ENCODE assay signal across 8 cellular contexts in the genomic region with DNA sequence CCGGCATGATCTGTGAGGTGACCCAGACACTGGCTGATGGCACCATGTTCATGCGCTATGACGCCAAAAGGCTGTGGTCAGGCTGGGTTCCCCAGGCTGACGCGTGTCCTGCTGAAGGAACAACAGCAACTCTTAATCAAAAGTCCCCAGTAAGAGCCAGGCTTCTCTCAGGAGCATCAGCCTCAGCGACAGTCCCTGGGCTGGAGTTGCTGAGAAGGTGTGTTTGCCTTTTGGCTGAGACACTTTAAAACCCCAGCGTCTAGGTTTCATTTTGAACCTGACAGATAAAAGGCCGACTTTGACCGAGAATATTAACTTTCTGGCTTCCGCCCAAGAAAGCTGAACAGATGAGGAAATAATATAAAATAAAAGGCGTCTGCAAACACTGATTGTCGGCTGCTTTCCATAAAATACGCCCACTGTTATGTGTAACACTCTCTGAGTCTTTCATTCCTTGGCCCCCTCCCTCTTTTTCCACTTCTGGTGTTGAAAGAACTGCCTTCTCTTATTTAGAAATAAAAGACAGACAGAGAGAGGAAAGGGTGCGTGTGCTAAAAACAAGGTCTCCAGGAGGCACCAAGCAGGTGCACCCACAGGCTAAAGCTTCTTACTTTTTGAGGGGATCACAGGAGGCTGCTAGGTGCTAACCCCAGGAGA.
DNase-seq lines count a peak whose midpoint lies in the region; ATAC-seq and TF ChIP-seq lines count a peak whose summit lies in the region.

No MANE protein-coding gene starts in this region.

- no peaks in the 10 kb centered on the region for H3K9me3 ChIP-seq in left lung

- H3K27ac ChIP-seq in left lung, result no peak overlapping the region

- ATAC-seq in activated CD8-positive, alpha-beta T cell treated with anti-CD3 and anti-CD28 coated beads, Interleukin-2, amount 10 ng/mL, durations not matched to agents 7 days and 5 days, result peak; percentile 79
- ATAC-seq in left lung (peak; percentile 54), HG02852 (IDR thresholded peaks at IDR 0.05; ENCODE audit: unreplicated experiment) (no peak), HG02870 (IDR thresholded peaks at IDR 0.05; ENCODE audit: unreplicated experiment) (no peak)

- POLR2A ChIA-PET in activated CD8-positive, alpha-beta T cell treated with anti-CD3 and anti-CD28 coated beads, Interleukin-2, amount 10 ng/mL, durations not matched to agents 7 days and 5 days (lab: Charles Lee), result interaction anchor here (0.8 to 1.4 kb wide), 2 partner anchors 21 to 371 kb away, joined by 3 read pairs; no protein-coding TSS in a partner anchor

- H3K27me3 Mint-ChIP-seq in activated CD8-positive, alpha-beta T cell treated with anti-CD3 and anti-CD28 coated beads, Interleukin-2, amount 10 ng/mL, durations not matched to agents 7 days and 5 days (ENCODE audit: low read depth), result no peaks in the 10 kb centered on the region

- H3K36me3 ChIP-seq in left lung, result no peaks in the 10 kb centered on the region

- H3K4me1 ChIP-seq in left lung, result peaks cover 0 to 4% of the 10 kb centered on the region in 2 donors

- CTCF ChIA-PET in activated CD8-positive, alpha-beta T cell treated with anti-CD3 and anti-CD28 coated beads, Interleukin-2, amount 10 ng/mL, durations not matched to agents 7 days and 5 days (lab: Charles Lee), result interaction anchor here (1.2 kb wide), 1 partner anchor 23 kb away, joined by 3 read pairs; no protein-coding TSS in a partner anchor

- peak overlapping the region; percentile 43 for H3K4me3 Mint-ChIP-seq in activated CD8-positive, alpha-beta T cell treated with anti-CD3 and anti-CD28 coated beads, Interleukin-2, amount 10 ng/mL, durations not matched to agents 7 days and 5 days

- H3K27ac Mint-ChIP-seq in activated CD8-positive, alpha-beta T cell treated with anti-CD3 and anti-CD28 coated beads, Interleukin-2, amount 10 ng/mL, durations not matched to agents 7 days and 5 days, result peak overlapping the region; percentile 84

- H3K9me3 Mint-ChIP-seq in activated CD8-positive, alpha-beta T cell treated with anti-CD3 and anti-CD28 coated beads, Interleukin-2, amount 10 ng/mL, durations not matched to agents 7 days and 5 days (ENCODE audit: insufficient read depth), result no peaks in the 10 kb centered on the region

- no peaks in the 10 kb centered on the region for H3K36me3 Mint-ChIP-seq in activated CD8-positive, alpha-beta T cell treated with anti-CD3 and anti-CD28 coated beads, Interleukin-2, amount 10 ng/mL, durations not matched to agents 7 days and 5 days (ENCODE audit: low read depth)

- H3K27me3 ChIP-seq in left lung, result no peaks in the 10 kb centered on the region

- DNase-seq in stimulated activated CD4-positive, alpha-beta T cell treated with anti-CD3 and anti-CD28 coated beads, Interleukin-12 subunit alpha, Interleukin-12 subunit beta, amount 100 ng/mL, for 48 hours (ENCODE audit: low read depth in 2 of 3, low spot score in 1 of 3), result peak; percentile 8 to 12 (median 11)
- no peak for DNase-seq in stimulated activated CD4-positive, alpha-beta T cell treated with anti-CD3 and anti-CD28 coated beads, Interleukin-12 subunit alpha, Interleukin-12 subunit beta, amount 100 ng/mL, for 4 hours
- peak; percentile 34 for DNase-seq in activated CD8-positive, alpha-beta T cell treated with anti-CD3 and anti-CD28 coated beads, Interleukin-2, amount 10 ng/mL, durations not matched to agents 7 days and 5 days
- no peak for DNase-seq in left lung
- no peak for DNase-seq in AML-193 (lab: John Stamatoyannopoulos, UW)
- no peak for DNase-seq in NCI-H1417 treated with DMSO at 0.1 percent for 48 hours (lab: John Stamatoyannopoulos, UW)

- peaks cover 19% of the 10 kb centered on the region for H3K4me1 Mint-ChIP-seq in activated CD8-positive, alpha-beta T cell treated with anti-CD3 and anti-CD28 coated beads, Interleukin-2, amount 10 ng/mL, durations not matched to agents 7 days and 5 days (ENCODE audit: low read depth)

- H3K4me3 ChIP-seq in left lung, result no peak overlapping the region

- no peak for TF ChIP-seq CTCF in left lung (IDR thresholded peaks at IDR 0.05)

- intact Hi-C loops in left lung (cut with DNase I), result no loop called here

Comparison
In these comparisons a context has a peak if more than half of its experiments do, and no peak if none do; other contexts are left out.
1. DNase-seq: peak in stimulated activated CD4-positive, alpha-beta T cell treated with anti-CD3 and anti-CD28 coated beads, Interleukin-12 subunit alpha, Interleukin-12 subunit beta, amount 100 ng/mL, for 48 hours (3 of 3) and activated CD8-positive, alpha-beta T cell treated with anti-CD3 and anti-CD28 coated beads, Interleukin-2, amount 10 ng/mL, durations not matched to agents 7 days and 5 days (single experiment); none in stimulated activated CD4-positive, alpha-beta T cell treated with anti-CD3 and anti-CD28 coated beads, Interleukin-12 subunit alpha, Interleukin-12 subunit beta, amount 100 ng/mL, for 4 hours (single experiment), left lung (0 of 2), AML-193 (0 of 2) and NCI-H1417 treated with DMSO at 0.1 percent for 48 hours (single experiment).
2. ATAC-seq: peak in activated CD8-positive, alpha-beta T cell treated with anti-CD3 and anti-CD28 coated beads, Interleukin-2, amount 10 ng/mL, durations not matched to agents 7 days and 5 days (single experiment) and left lung (single experiment); none in HG02852 (single experiment) and HG02870 (single experiment).